Comparison of ENCODE assay signal across 8 cellular contexts in the genomic region with DNA sequence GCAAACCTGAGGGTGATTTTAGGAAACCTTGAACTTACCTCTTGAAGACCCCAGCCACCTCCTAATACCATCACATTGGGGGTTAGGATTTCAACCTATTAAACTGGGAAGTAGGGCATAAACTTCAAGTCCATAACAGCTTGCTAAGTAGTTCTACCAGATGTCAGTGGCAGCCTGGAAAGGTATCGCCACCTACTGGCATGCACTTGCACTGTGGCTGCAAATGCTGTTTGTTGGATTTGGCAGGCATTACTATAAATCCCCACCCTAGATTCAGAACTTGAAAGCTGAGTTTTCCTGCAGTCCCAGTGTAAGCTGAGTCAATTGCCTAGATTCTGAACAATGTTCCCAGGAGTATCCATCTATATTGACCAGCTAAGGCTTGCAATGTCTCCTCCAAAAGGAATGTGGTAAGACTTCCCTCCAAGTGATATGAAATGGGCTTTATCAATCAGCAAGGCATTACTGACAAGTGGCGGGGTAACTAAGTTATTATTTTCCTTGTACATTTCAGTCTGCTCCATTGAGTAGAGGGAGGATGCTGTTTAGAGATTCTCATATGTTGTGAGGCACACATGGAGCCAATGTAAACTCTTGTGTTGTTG.
DNase-seq lines count a peak whose midpoint lies in the region; ATAC-seq and TF ChIP-seq lines count a peak whose summit lies in the region.

No MANE protein-coding gene starts in this region.

- H3K4ac ChIP-seq in trophoblast cell (ENCODE audit: low read depth, low read length) = no peak overlapping the region

- no peaks in the 10 kb centered on the region for H3K4me1 ChIP-seq in HCT116 (ENCODE audit: control insufficient read depth in 1 of 2, insufficient read depth in 2 of 2, low read length in 2 of 2)
- no peaks in the 10 kb centered on the region for H3K4me1 ChIP-seq in NT2/D1 (ENCODE audit: insufficient read depth, insufficient read length)
- H3K4me1 ChIP-seq in trophoblast cell (ENCODE audit: control insufficient read depth in 1 of 2, insufficient read depth in 2 of 2, low read length in 2 of 2) = no peaks in the 10 kb centered on the region

- no peaks in the 10 kb centered on the region for H3K79me2 ChIP-seq in HCT116 (ENCODE audit: insufficient read depth, low read length)
- no peaks in the 10 kb centered on the region for H3K79me2 ChIP-seq in trophoblast cell (ENCODE audit: control insufficient read depth, insufficient read depth, low read length, poor library complexity)

- TF ChIP-seq POLR2A in HCT116 (IDR thresholded peaks at IDR 0.05; ENCODE audit: borderline replicate concordance, extremely low read depth, insufficient read depth, insufficient read length) = no peak

- H2AFZ ChIP-seq in HCT116 (ENCODE audit: low read depth, low read length, poor library complexity, severe bottlenecking) = peak overlapping the region; percentile 13
- H2AFZ ChIP-seq in trophoblast cell (ENCODE audit: insufficient read depth, low read length, poor library complexity) = no peak overlapping the region

- DNase-seq in Caki2 (ENCODE audit: low read depth) (peak; percentile 27), HCT116 (ENCODE audit: low read depth, low spot score) (peak; percentile 48), NT2/D1 (ENCODE audit: low read depth, low spot score) (peak; percentile 61), activated T-cell treated with anti-CD3 and anti-CD28 coated beads for 48 hours (ENCODE audit: low read depth) (peak; percentile 56), fibroblast of pulmonary artery (ENCODE audit: low read depth) (peak; percentile 88), trophoblast cell (peak; percentile 69 to 77)

- CTCF ChIA-PET in HCT116 (lab: Charles Lee) = interaction anchor here (0.6 to 1.3 kb wide), 9 partner anchors 9 to 356 kb away, joined by 3 to 8 read pairs (median 3); no protein-coding TSS in a partner anchor

- intact Hi-C loops in HCT116 (cut with micrococcal nuclease) = loop anchor here (1.0 kb wide), 1 partner anchor 342 kb away; no protein-coding TSS in a partner anchor

- H3K9ac ChIP-seq in HCT116 (ENCODE audit: low read length) (no peak overlapping the region), NT2/D1 (ENCODE audit: insufficient read length, low read depth) (no peak overlapping the region), trophoblast cell (ENCODE audit: low read length) (no peak overlapping the region)

- no peak overlapping the region for H4K12ac ChIP-seq in trophoblast cell (ENCODE audit: low read depth, low read length)

- H4K20me1 ChIP-seq in HCT116 (ENCODE audit: insufficient read depth) = no peaks in the 10 kb centered on the region

- no peak overlapping the region for H3K23ac ChIP-seq in trophoblast cell (ENCODE audit: low read length)

- in situ Hi-C loops in Caki2 (cut with HindIII; ENCODE audit: low pct_unique_long_range_greater_than_20kb, low sequenced_read_pairs) = no loop called here

- no peak overlapping the region for H3K18ac ChIP-seq in trophoblast cell (ENCODE audit: low read length)

- H2AK5ac ChIP-seq in trophoblast cell (ENCODE audit: low read length) = no peak overlapping the region

- no TSS peak for BruUV-seq in HCT116 (replicated peaks; lab: Mats Ljungman, UMichigan)

- peak; percentile 82 for TF ChIP-seq RAD21 in HCT116 (IDR thresholded peaks at IDR 0.05; ENCODE audit: low read depth)

- no peak overlapping the region for H4K91ac ChIP-seq in trophoblast cell (ENCODE audit: low read depth, low read length)

- H3K36me3 ChIP-seq in HCT116 (ENCODE audit: control insufficient read depth in 1 of 2, insufficient read depth in 2 of 2, low read length in 2 of 2) = no peaks in the 10 kb centered on the region
- no peaks in the 10 kb centered on the region for H3K36me3 ChIP-seq in NT2/D1 (ENCODE audit: insufficient read depth, insufficient read length, low read length)
- H3K36me3 ChIP-seq in trophoblast cell (ENCODE audit: control insufficient read depth in 1 of 2, insufficient read depth in 2 of 2, low read length in 2 of 2) = no peaks in the 10 kb centered on the region

- H2BK120ac ChIP-seq in trophoblast cell (ENCODE audit: insufficient read depth, low read length, poor library complexity) = no peak overlapping the region

- RAD21 ChIA-PET in HCT116 (lab: Charles Lee; ENCODE audit: low non-redundant PET in 1 of 2, low total read pairs in 2 of 2, uncharacterized antibody in 2 of 2, unreplicated experiment in 2 of 2) = interaction anchor here in 1 of 2 experiments (1.2 kb wide), 1 partner anchor 351 kb away, joined by 3 read pairs; no protein-coding TSS in a partner anchor

- H4K8ac ChIP-seq in trophoblast cell (ENCODE audit: low read depth, low read length) = no peak overlapping the region

- ATAC-seq in HCT116 = peak; percentile 81
- no peak for ATAC-seq in HG03432 (IDR thresholded peaks at IDR 0.05; ENCODE audit: unreplicated experiment)
- no peak for ATAC-seq in GM18870 (IDR thresholded peaks at IDR 0.05; ENCODE audit: unreplicated experiment)

- POLR2A ChIA-PET in HCT116 (lab: Charles Lee) = no interaction called here

- H3K27me3 ChIP-seq in HCT116 (ENCODE audit: insufficient read depth, low read length) (no peaks in the 10 kb centered on the region), NT2/D1 (ENCODE audit: insufficient read depth, insufficient read length) (no peaks in the 10 kb centered on the region), trophoblast cell (ENCODE audit: insufficient read depth, low read length) (no peaks in the 10 kb centered on the region)

- no peak overlapping the region for H3K4me3 ChIP-seq in HCT116 (replicated peaks in 1 of 2; ENCODE audit: low read depth in 1 of 2, low read length in 2 of 2)
- no peak overlapping the region for H3K4me3 ChIP-seq in NT2/D1 (ENCODE audit: insufficient read length, low read depth)
- H3K4me3 ChIP-seq in fibroblast of pulmonary artery (replicated peaks; ENCODE audit: low read depth, low read length) = no peak overlapping the region
- no peak overlapping the region for H3K4me3 ChIP-seq in trophoblast cell (ENCODE audit: low read depth, low read length)

- peak; percentile 47 to 90 (median 84); a peak in 5 of 6 replicates for TF ChIP-seq CTCF in HCT116 (IDR thresholded peaks at IDR 0.05 in 2 of 3, conservative IDR thresholded peaks at IDR 0.05 in 1 of 3; ENCODE audit: borderline replicate concordance in 1 of 3, insufficient read depth in 1 of 3, low read depth in 2 of 3, low read length in 2 of 3)
- TF ChIP-seq CTCF in fibroblast of pulmonary artery (IDR thresholded peaks at IDR 0.05; ENCODE audit: low read length, missing control alignments) = peak; percentile 97

- H3K9me3 ChIP-seq in HCT116 (ENCODE audit: control insufficient read depth in 1 of 2, insufficient read depth in 1 of 2, low read depth in 1 of 2, low read length in 2 of 2) (no peaks in the 10 kb centered on the region), NT2/D1 (ENCODE audit: insufficient read depth, low read length) (peaks cover 7% of the 10 kb centered on the region; the same call in 1 of the 2 replicates), trophoblast cell (ENCODE audit: insufficient read depth, low read depth, low read length) (peaks cover 2% of the 10 kb centered on the region)

- no peak overlapping the region for H3K27ac ChIP-seq in HCT116 (ENCODE audit: low read depth, low read length)
- H3K27ac ChIP-seq in trophoblast cell (ENCODE audit: low read depth, low read length) = no peak overlapping the region

- H3K4me2 ChIP-seq in HCT116 (ENCODE audit: low read length) (no peak overlapping the region), trophoblast cell (ENCODE audit: low read length) (no peak overlapping the region)

- H3K14ac ChIP-seq in trophoblast cell (ENCODE audit: low read length) = no peak overlapping the region

- no peak overlapping the region for H2BK12ac ChIP-seq in trophoblast cell (ENCODE audit: low read length)

- H3K9me2 ChIP-seq in HCT116 (ENCODE audit: insufficient read depth) = no peaks in the 10 kb centered on the region

- no CpG with 5 or more reads among the region's 2 CpGs for WGBS in trophoblast cell (ENCODE audit: extremely low coverage, insufficient coverage, insufficient read length)

- H2BK5ac ChIP-seq in trophoblast cell (ENCODE audit: low read depth, low read length, poor library complexity) = no peak overlapping the region

- H3K79me1 ChIP-seq in trophoblast cell (ENCODE audit: low read length) = no peaks in the 10 kb centered on the region

TF ChIP-seq in HCT116, 20 proteins besides CTCF, POLR2A, EP300 and RAD21:
- TF ChIP-seq CBX3 (IDR thresholded peaks at IDR 0.05; ENCODE audit: low read depth) (0 out of 2 replicates have a peak, but pooled peaks have one; percentile 49), JUND (IDR thresholded peaks at IDR 0.05) (no peak)

Comparison
In these comparisons a context has a peak if more than half of its experiments do, and no peak if none do; other contexts are left out.
1. DNase-seq: peak in every context shown above with its lines; median percentile 88 in fibroblast of pulmonary artery; 73 in trophoblast cell; 61 in NT2/D1; 56 in activated T-cell treated with anti-CD3 and anti-CD28 coated beads for 48 hours; 48 in HCT116; 27 in Caki2.